11 cellular contexts compared by ENCODE assay signal in genomic region chr15:63244976-63245645, GRCh38. TPM values are rescaled to one million over a fixed set of nuclear protein-coding genes. Genes with fewer than 3 reads are reported as not detected.
A peak's percentile ranks its signal among the peaks of the same experiment; 100 is the strongest.
DNase-seq lines count a peak whose midpoint lies in the region; ATAC-seq and TF ChIP-seq lines count a peak whose summit lies in the region.
"Had no signal": no experiment of that assay in that cellular context is flagged by ENCODE, and none has a peak within 500 bp of the region (broad histone marks: within the 10 kb centered on the region; RNA-seq: fewer than 3 reads in every experiment).

No MANE protein-coding gene starts in this region.

- no peaks in the 10 kb centered on the region for H3K9me3 ChIP-seq in left ventricle myocardium inferior (replicated peaks)
- no peaks in the 10 kb centered on the region for H3K9me3 ChIP-seq in naive thymus-derived CD4-positive, alpha-beta T cell (ENCODE audit: control insufficient read depth in 2 of 3, low read length in 3 of 3)
- H3K9me3 ChIP-seq in upper lobe of left lung: no peaks in the 10 kb centered on the region

- TF ChIP-seq POLR2A in upper lobe of left lung (IDR thresholded peaks at IDR 0.05): no peak

- BruUV-seq in MCF 10A (replicated peaks; lab: Mats Ljungman, UMichigan): no TSS peak

- TF ChIP-seq CTCF in left ventricle myocardium inferior (IDR thresholded peaks at IDR 0.05; ENCODE audit: borderline replicate concordance) (no peak), MCF 10A (IDR thresholded peaks at IDR 0.05; ENCODE audit: unreplicated experiment) (no peak), upper lobe of left lung (IDR thresholded peaks at IDR 0.05) (no peak)

- no peaks in the 10 kb centered on the region for H3K27me3 Mint-ChIP-seq in MCF 10A (ENCODE audit: insufficient read depth, unreplicated experiment)
- no peaks in the 10 kb centered on the region for H3K27me3 Mint-ChIP-seq in naive thymus-derived CD4-positive, alpha-beta T cell

- CTCF ChIA-PET in MCF 10A (lab: Yijun Ruan, JAX): no interaction called here
- CTCF ChIA-PET in naive thymus-derived CD4-positive, alpha-beta T cell (lab: Charles Lee): interaction anchor here (0.5 to 1.4 kb wide), 10 partner anchors 11 to 190 kb away, joined by 3 to 5 read pairs (median 3); no protein-coding TSS in a partner anchor

- H3K4me3 Mint-ChIP-seq in MCF 10A (ENCODE audit: unreplicated experiment): no peak overlapping the region
- peak overlapping the region in 7 of 10 donors; percentile 15 to 65 (median 42) for H3K4me3 Mint-ChIP-seq in naive thymus-derived CD4-positive, alpha-beta T cell

- H3K36me3 ChIP-seq in left ventricle myocardium inferior (peaks cover 5% of the 10 kb centered on the region), upper lobe of left lung (peaks cover 0 to 12% (median 0%) of the 10 kb centered on the region in 4 donors)
- peaks cover 5 to 25% (median 13%) of the 10 kb centered on the region in 3 experiments for H3K36me3 ChIP-seq in naive thymus-derived CD4-positive, alpha-beta T cell (ENCODE audit: control insufficient read depth in 2 of 3, insufficient read depth in 3 of 3, low read length in 3 of 3)

- H3K27me3 ChIP-seq in left ventricle myocardium inferior (ENCODE audit: low read depth) (no peaks in the 10 kb centered on the region), upper lobe of left lung (no peaks in the 10 kb centered on the region)
- no peaks in the 10 kb centered on the region for H3K27me3 ChIP-seq in naive thymus-derived CD4-positive, alpha-beta T cell (ENCODE audit: control insufficient read depth in 2 of 2, insufficient read depth in 2 of 2, low read length in 2 of 2)
- H3K27me3 ChIP-seq: BLaER1 treated with 17β-estradiol and CSF1 and Interleukin-3, amounts not matched to agents 10 nM and 100 nM had no signal

- no peak for TF ChIP-seq EP300 in upper lobe of left lung (IDR thresholded peaks at IDR 0.05)

- H3K36me3 Mint-ChIP-seq in MCF 10A (ENCODE audit: insufficient read depth, unreplicated experiment): peaks cover 10% of the 10 kb centered on the region
- peaks cover 10 to 50% (median 34%) of the 10 kb centered on the region in 5 donors for H3K36me3 Mint-ChIP-seq in naive thymus-derived CD4-positive, alpha-beta T cell

- peaks cover 41% of the 10 kb centered on the region for H3K4me1 ChIP-seq in left ventricle myocardium inferior
- H3K4me1 ChIP-seq in naive thymus-derived CD4-positive, alpha-beta T cell (ENCODE audit: control insufficient read depth in 2 of 2, insufficient read depth in 2 of 2, low read length in 2 of 2): peaks cover 10% of the 10 kb centered on the region in 2 donors
- peaks cover 40 to 70% (median 44%) of the 10 kb centered on the region in 4 donors for H3K4me1 ChIP-seq in upper lobe of left lung

- H3K9me3 Mint-ChIP-seq in MCF 10A (ENCODE audit: unreplicated experiment): no peaks in the 10 kb centered on the region
- H3K9me3 Mint-ChIP-seq in naive thymus-derived CD4-positive, alpha-beta T cell: peaks cover 0 to 3% (median 0%) of the 10 kb centered on the region in 11 donors

- intact Hi-C loops in left ventricle myocardium inferior (cut with micrococcal nuclease) (no loop called here), cardiac septum (cut with DNase I) (no loop called here), MCF 10A (cut with micrococcal nuclease) (no loop called here)
- intact Hi-C loops in naive thymus-derived CD4-positive, alpha-beta T cell (cut with micrococcal nuclease): loop anchor here in 1 of 2 donors (1.0 to 5.0 kb wide), 4 partner anchors 32 to 78 kb away; partner anchors contain the start of gene APH1B

- peaks cover 24% of the 10 kb centered on the region for H3K4me1 Mint-ChIP-seq in MCF 10A (ENCODE audit: insufficient read depth, unreplicated experiment)
- H3K4me1 Mint-ChIP-seq in naive thymus-derived CD4-positive, alpha-beta T cell: peaks cover 24 to 82% (median 58%) of the 10 kb centered on the region in 7 donors

- H3K27ac Mint-ChIP-seq in MCF 10A (ENCODE audit: low read depth, unreplicated experiment): peak overlapping the region; percentile 69
- peak overlapping the region; percentile 68 to 92 (median 85) for H3K27ac Mint-ChIP-seq in naive thymus-derived CD4-positive, alpha-beta T cell

- ATAC-seq in naive thymus-derived CD4-positive, alpha-beta T cell: peak; percentile 81
- no peak for ATAC-seq in upper lobe of left lung (ENCODE audit: low FRiP score in 2 of 2)
- no peak for ATAC-seq in HG03159 (IDR thresholded peaks at IDR 0.05; ENCODE audit: unreplicated experiment)
- no peak for ATAC-seq in GM19463 (IDR thresholded peaks at IDR 0.05; ENCODE audit: unreplicated experiment)

- POLR2A ChIA-PET in MCF 10A (lab: Yijun Ruan, JAX): interaction anchor here (0.7 to 3.3 kb wide), 12 partner anchors 10 to 1051 kb away, joined by 3 to 17 read pairs (median 5); partner anchors contain the start of genes APH1B and RPS27L
- POLR2A ChIA-PET in naive thymus-derived CD4-positive, alpha-beta T cell (lab: Charles Lee): interaction anchor here (0.8 to 1.4 kb wide), 7 partner anchors 27 to 88 kb away, joined by 3 to 7 read pairs (median 4); partner anchors contain the start of gene RPS27L

- DNase-seq in left ventricle myocardium inferior: no peak
- no peak for DNase-seq in cardiac septum (ENCODE audit: low spot score)
- no peak for DNase-seq in MCF 10A (ENCODE audit: unreplicated experiment)
- DNase-seq in naive thymus-derived CD4-positive, alpha-beta T cell: peak in 7 of 9 donors; percentile 17 to 61 (median 37)
- no peak for DNase-seq in upper lobe of left lung
- DNase-seq in hypothalamus (lab: John Stamatoyannopoulos, UW): no peak
- DNase-seq: anterior cingulate cortex, T-helper 9 cell had no signal

- peak overlapping the region; percentile 69 for H3K27ac ChIP-seq in left ventricle myocardium inferior (replicated peaks)
- peak overlapping the region; percentile 66 for H3K27ac ChIP-seq in naive thymus-derived CD4-positive, alpha-beta T cell (ENCODE audit: low read depth, low read length)
- peak overlapping the region; percentile 29 to 81 (median 44) for H3K27ac ChIP-seq in upper lobe of left lung
- H3K27ac ChIP-seq: BLaER1 treated with 17β-estradiol and CSF1 and Interleukin-3, amounts not matched to agents 10 nM and 100 nM had no signal

- H3K4me3 ChIP-seq in left ventricle myocardium inferior (no peak overlapping the region), upper lobe of left lung (no peak overlapping the region)
- H3K4me3 ChIP-seq in naive thymus-derived CD4-positive, alpha-beta T cell (ENCODE audit: low read length): no peak overlapping the region
- H3K4me3 ChIP-seq: BLaER1 treated with 17β-estradiol and CSF1 and Interleukin-3, amounts not matched to agents 10 nM and 100 nM had no signal

- 35 to 51% methylated on average over 5 of the region's 5 CpGs for WGBS in upper lobe of left lung, 2 donors

RNA-seq across cellular contexts. Expression of gene APH1B, which starts 32.3 kb away (rescaled TPM):
- 6.2 TPM for total RNA-seq in left ventricle myocardium inferior
- 7.7 TPM for total RNA-seq in cardiac septum
- 5.2 and 8.2 TPM in 2 replicates for total RNA-seq in MCF 10A (2022)
- 10 to 100 TPM in 4 of 5 experiments, 1 to 10 TPM in 1; 9.9 to 29.9 (median 17.6) TPM for total RNA-seq in naive thymus-derived CD4-positive, alpha-beta T cell
- polyA plus RNA-seq in naive thymus-derived CD4-positive, alpha-beta T cell: 10 to 100 TPM; 10.9 to 11.4 TPM
- total RNA-seq in upper lobe of left lung: 10 to 100 TPM in 4 of 6 donors, 1 to 10 TPM in 2; 4.9 to 28.9 (median 12.4) TPM

RNA-seq across cellular contexts. Expression of gene RAB8B, which starts 55.7 kb away (rescaled TPM):
- total RNA-seq in left ventricle myocardium inferior (8.1 TPM), cardiac septum (8.7 TPM), MCF 10A (2022) (11.7 and 15.6 TPM in 2 replicates), upper lobe of left lung (10 to 100 TPM; 10.2 to 54.8 (median 39.2) TPM)
- total RNA-seq in naive thymus-derived CD4-positive, alpha-beta T cell: 100 to 1,000 TPM in 1 of 5 experiments, 10 to 100 TPM in 4; 37.2 to 100 (median 71.3) TPM
- polyA plus RNA-seq in naive thymus-derived CD4-positive, alpha-beta T cell: 10 to 100 TPM; 30.4 to 32.0 TPM

Comparison
In these comparisons a context has a peak if more than half of its experiments do, and no peak if none do; other contexts are left out.
1. DNase-seq: peak in naive thymus-derived CD4-positive, alpha-beta T cell (7 of 9); none in left ventricle myocardium inferior (single experiment), cardiac septum (single experiment), MCF 10A (single experiment), upper lobe of left lung (0 of 2) and hypothalamus (0 of 51).
2. Peak in every context shown above with its lines, with median percentiles within 50 percentile points of each other: H3K27ac ChIP-seq.